In the genomic region with DNA sequence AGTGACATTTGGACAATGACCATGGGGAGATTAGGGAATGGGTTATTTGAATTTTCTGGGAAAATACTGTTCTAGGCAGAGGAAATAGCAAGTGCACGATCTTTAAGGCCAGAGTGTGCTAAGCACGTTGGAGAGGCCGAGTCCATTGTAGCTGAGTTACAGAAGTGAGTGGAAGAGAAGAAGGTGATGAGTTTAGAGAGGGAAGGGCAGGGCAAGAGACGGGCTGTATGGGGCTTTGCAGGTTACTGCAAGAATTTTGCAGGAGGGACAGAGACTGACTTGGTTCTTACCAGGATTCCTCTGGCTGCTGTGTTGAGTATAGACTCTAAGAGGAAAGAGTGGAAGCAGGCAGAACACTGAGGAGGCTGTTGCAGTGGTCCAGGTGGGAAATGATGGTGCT, we compare ENCODE assay signal across 9 cellular contexts. TPM values are rescaled to one million over a fixed set of nuclear protein-coding genes. Genes with fewer than 3 reads are reported as not detected.
DNase-seq lines count a peak whose midpoint lies in the region; ATAC-seq, FAIRE-seq and TF ChIP-seq lines count a peak whose summit lies in the region.
"Had no signal": no experiment of that assay in that cellular context is flagged by ENCODE, and none has a peak within 500 bp of the region (broad histone marks: within the 10 kb centered on the region; RNA-seq: fewer than 3 reads in every experiment).

No MANE protein-coding gene starts in this region.

- no peaks in the 10 kb centered on the region for H3K9me3 ChIP-seq in HUES64 (ENCODE audit: insufficient read depth, low read depth, low read length)
- H3K9me3 ChIP-seq in GM12878 (replicated peaks; ENCODE audit: control insufficient read depth, insufficient read depth, low read length) = no peaks in the 10 kb centered on the region; the same call in 2 of the 3 replicates
- H3K9me3 ChIP-seq in neural progenitor cell (ENCODE audit: low read depth) = no peaks in the 10 kb centered on the region

- no peak for TF ChIP-seq POLR2A in GM12878 (IDR thresholded peaks at IDR 0.05; ENCODE audit: low read depth, low read length)

- DNase-seq in Caki2 (ENCODE audit: low read depth) (peak; percentile 43), GM12878 (ENCODE audit: low read depth, low spot score) (no peak), neural progenitor cell (ENCODE audit: low spot score) (no peak), DMS79 (lab: John Stamatoyannopoulos, UW) (no peak), A172 (ENCODE audit: low spot score) (no peak), brain microvascular endothelial cell (no peak)
- no peak for DNase-seq in activated CD4-positive, CD25-positive, alpha-beta regulatory T cell treated with anti-CD3 and anti-CD28 coated beads, Interleukin-2, amount 50 U/mL, for 72 hours
- DNase-seq: NCI-H1105 treated with DMSO at 0.1 percent for 48 hours had no signal

- ATAC-seq in GM12878 = peak; percentile 3

- no peak overlapping the region for H3K9ac ChIP-seq in HUES64 (ENCODE audit: low read depth, low read length)
- H3K9ac ChIP-seq in GM12878 (ENCODE audit: control insufficient read depth, insufficient read depth, low read length) = peak overlapping the region; percentile 88
- no peak overlapping the region for H3K9ac ChIP-seq in neural progenitor cell

- peak overlapping the region; percentile 25; the same call in 1 of the 2 replicates for H2AFZ ChIP-seq in GM12878 (ENCODE audit: control insufficient read depth, low read depth, low read length)
- H2AFZ ChIP-seq in neural progenitor cell (replicated peaks) = no peak overlapping the region

- TF ChIP-seq EP300 in GM12878 (IDR thresholded peaks at IDR 0.05; ENCODE audit: borderline replicate concordance in 1 of 2, control insufficient read depth in 1 of 2, low read depth in 2 of 2, low read length in 2 of 2) = no peak

- 72% methylated on average over 4 of the region's 4 CpGs for WGBS in HUES64
- under 1% methylated on average over 4 of the region's 4 CpGs for WGBS in GM12878 (ENCODE audit: insufficient coverage, insufficient replicate concordance, low lambda C conversion rate, missing lambda C conversion rate)

- H3F3A ChIP-seq in neural progenitor cell (ENCODE audit: low read depth) = peaks cover 15% of the 10 kb centered on the region

- H3K27me3 Mint-ChIP-seq in neural progenitor cell (ENCODE audit: insufficient read depth, low read depth) = peaks cover 2% of the 10 kb centered on the region

- CTCF ChIA-PET in GM12878 (lab: Yijun Ruan, JAX) = interaction anchor here (1.4 to 4.8 kb wide), 3 partner anchors 14 to 89 kb away, joined by 3 to 31 read pairs (median 5); no protein-coding TSS in a partner anchor

- H3K4me3 ChIP-seq in HUES64 (ENCODE audit: low read length) (0 out of 2 replicates have a peak overlapping the region, but pooled peaks have one; percentile 93), GM12878 (peak overlapping the region; percentile 94), neural progenitor cell (no peak overlapping the region), brain microvascular endothelial cell (ENCODE audit: low read depth, low read length) (no peak overlapping the region)

- no peak overlapping the region for H3K27ac ChIP-seq in HUES64 (ENCODE audit: low read depth, low read length)
- H3K27ac ChIP-seq in GM12878 (ENCODE audit: control insufficient read depth, insufficient read depth) = peak overlapping the region; percentile 92
- H3K27ac ChIP-seq in neural progenitor cell = no peak overlapping the region
- H3K27ac ChIP-seq in brain microvascular endothelial cell = no peak overlapping the region

- SMC1A ChIA-PET in GM12878 (lab: Charles Lee; ENCODE audit: uncharacterized antibody, unreplicated experiment) = interaction anchor here (0.6 to 6.5 kb wide), 13 partner anchors 9 to 119 kb away, joined by 3 to 125 read pairs (median 3); no protein-coding TSS in a partner anchor

- peaks cover 28% of the 10 kb centered on the region for H3K4me1 Mint-ChIP-seq in neural progenitor cell

- H3K79me2 ChIP-seq in GM12878 (ENCODE audit: control insufficient read depth, insufficient read depth, low read length) (peaks cover 66% of the 10 kb centered on the region), neural progenitor cell (ENCODE audit: low read depth) (peaks cover 36% of the 10 kb centered on the region)

- in situ Hi-C loops in Caki2 (cut with HindIII; ENCODE audit: low pct_unique_long_range_greater_than_20kb, low sequenced_read_pairs) = loop anchor here (10.0 kb wide), 1 partner anchor 114 kb away; no protein-coding TSS in a partner anchor
- in situ Hi-C loops in GM12878 (cut with MboI) = no loop called here
- in situ Hi-C loops in brain microvascular endothelial cell (cut with HindIII; ENCODE audit: low pct_ligation_motif_present, low sequenced_read_pairs) = no loop called here

- intact Hi-C loops in GM12878 (cut with micrococcal nuclease; ENCODE audit: unreplicated experiment) = loop anchor here (2.0 to 5.0 kb wide), 6 partner anchors 14 to 238 kb away; no protein-coding TSS in a partner anchor

- RAD21 ChIA-PET in GM12878 (lab: Charles Lee; ENCODE audit: unreplicated experiment) = interaction anchor here (0.6 to 9.6 kb wide), 11 partner anchors 13 to 144 kb away, joined by 3 to 100 read pairs (median 5); a partner anchor contains a TSS

- POLR2A ChIA-PET in GM12878 (lab: Charles Lee) = interaction anchor here (1.0 to 8.1 kb wide), 9 partner anchors 9 to 145 kb away, joined by 3 to 123 read pairs (median 6); a partner anchor contains a TSS

- no peak for FAIRE-seq in GM12878 (lab: Jason Lieb, UNC)

- no peaks in the 10 kb centered on the region for H3K27me3 ChIP-seq in HUES64 (ENCODE audit: insufficient read depth, low read length)
- H3K27me3 ChIP-seq in GM12878 (replicated peaks in 1 of 2; ENCODE audit: control insufficient read depth in 2 of 2, insufficient read depth in 2 of 2, low read length in 1 of 2) = no peaks in the 10 kb centered on the region
- no peaks in the 10 kb centered on the region for H3K27me3 ChIP-seq in neural progenitor cell
- H3K27me3 ChIP-seq in brain microvascular endothelial cell (replicated peaks) = no peaks in the 10 kb centered on the region

- TF ChIP-seq CTCF in GM12878 (IDR thresholded peaks at IDR 0.05 in 2 of 3, conservative IDR thresholded peaks at IDR 0.05 in 1 of 3; ENCODE audit: control insufficient read depth in 2 of 3, extremely low read depth in 1 of 3, insufficient read depth in 1 of 3, low read depth in 3 of 3, low read length in 3 of 3) = no peak
- no peak for TF ChIP-seq CTCF in neural progenitor cell (IDR thresholded peaks at IDR 0.05)
- no peak for TF ChIP-seq CTCF in brain microvascular endothelial cell (IDR thresholded peaks at IDR 0.05; ENCODE audit: low read depth, low read length, missing control alignments)

- H4K20me1 ChIP-seq in GM12878 (ENCODE audit: control insufficient read depth, insufficient read depth) = no peaks in the 10 kb centered on the region
- H4K20me1 ChIP-seq in neural progenitor cell (ENCODE audit: low read depth) = peaks cover 18% of the 10 kb centered on the region

- H3K36me3 ChIP-seq in HUES64 (ENCODE audit: insufficient read depth, low read length) = no peaks in the 10 kb centered on the region
- H3K36me3 ChIP-seq in GM12878 (ENCODE audit: control insufficient read depth in 2 of 2, insufficient read depth in 2 of 2, low read length in 1 of 2) = no peaks in the 10 kb centered on the region
- H3K36me3 ChIP-seq in neural progenitor cell = no peaks in the 10 kb centered on the region
- no peaks in the 10 kb centered on the region for H3K36me3 ChIP-seq in brain microvascular endothelial cell (replicated peaks)

- H3K4me3 Mint-ChIP-seq in neural progenitor cell = peak overlapping the region; percentile 96

- H3K36me3 Mint-ChIP-seq in neural progenitor cell = no peaks in the 10 kb centered on the region

- H3K4me2 ChIP-seq in GM12878 (ENCODE audit: control insufficient read depth, insufficient read depth) (peak overlapping the region; percentile 94), neural progenitor cell (peak overlapping the region; percentile 74)

- H3K9me3 Mint-ChIP-seq in neural progenitor cell = no peaks in the 10 kb centered on the region

- peaks cover 25% of the 10 kb centered on the region for H3K4me1 ChIP-seq in HUES64 (ENCODE audit: insufficient read depth, low read length)
- peaks cover 27% of the 10 kb centered on the region for H3K4me1 ChIP-seq in GM12878 (ENCODE audit: control insufficient read depth, insufficient read depth, low read length)
- peaks cover 17% of the 10 kb centered on the region for H3K4me1 ChIP-seq in neural progenitor cell

- no peak for TF ChIP-seq RAD21 in GM12878 (IDR thresholded peaks at IDR 0.05; ENCODE audit: insufficient read depth, low read depth, low read length)

- BruUV-seq in GM12878 (replicated peaks; lab: Mats Ljungman, UMichigan) = no TSS peak

- no peak overlapping the region for H3K27ac Mint-ChIP-seq in neural progenitor cell

TF ChIP-seq in GM12878, 131 proteins besides CTCF, POLR2A, EP300 and RAD21 (continues in another document):
- TF ChIP-seq FOXK2 (IDR thresholded peaks at IDR 0.05) (no peak), EED (IDR thresholded peaks at IDR 0.05; ENCODE audit: low read depth) (no peak), CEBPB (IDR thresholded peaks at IDR 0.05; ENCODE audit: borderline replicate concordance in 1 of 2, low read depth in 2 of 2, low read length in 2 of 2) (no peak), SIN3A (IDR thresholded peaks at IDR 0.05; ENCODE audit: low read depth, low read length) (no peak), ETV6 (conservative IDR thresholded peaks at IDR 0.05 in 1 of 2, IDR thresholded peaks at IDR 0.05 in 1 of 2; ENCODE audit: borderline replicate concordance in 1 of 2, low read depth in 1 of 2) (no peak)

RNA-seq across cellular contexts. Expression of a gene that starts 1.1 kb away (rescaled TPM):
- 26.5 and 30.2 TPM in 2 replicates for total RNA-seq in Caki2 (2014; rRNA removed; shearing (Covaris generic); ENCODE audit: low replicate concordance)
- polyA plus RNA-seq in HUES64 (2013, experiment 1 of 2) = 8.6 TPM
- polyA plus RNA-seq in HUES64 (2013, experiment 2 of 2) = 9.0 TPM
- total RNA-seq in GM12878 (2013; cell fraction: nucleolus; rRNA removed) = 241 and 256 TPM in 2 replicates
- total RNA-seq in GM12878 (2014; rRNA removed) (82.4 and 88.7 TPM in 2 replicates), GM12878 (2014; rRNA removed; fragmentation: Illumina TruSeq; extraction: Trizol) (95.3 and 95.8 TPM in 2 replicates), GM12878 (2021) (87.4 and 96.2 TPM in 2 replicates), neural progenitor cell (ENCODE audit: low replicate concordance) (45.6 and 64.5 TPM in 2 replicates)
- polyA plus RNA-seq in GM12878 (2011; ENCODE audit: low read depth) = 30.3 TPM
- polyA plus RNA-seq in GM12878 (2011; rRNA removed) (92.6 and 114 TPM in 2 replicates), GM12878 (2014; fragmentation: Illumina TruSeq; extraction: Trizol) (78.2 and 94.6 TPM in 2 replicates), GM12878 (2014; fragmentation: Nextera tagmentation; extraction: Ambion mirVana) (10 to 100 TPM; 16.9 to 18.0 TPM), GM12878 (2014; rRNA removed) (62.4 and 66.0 TPM in 2 replicates), GM12878 (2016; fragmentation: Nextera tagmentation; extraction: Ambion mirVana) (10 to 100 TPM; 68.1 to 69.1 TPM)
- polyA plus RNA-seq in GM12878 (2011; cell fraction: cytosol; rRNA removed) = 60.3 and 60.4 TPM in 2 replicates
- polyA plus RNA-seq in GM12878 (2011; cell fraction: nucleus; rRNA removed) = 89.9 and 95.2 TPM in 2 replicates
- 38.3 and 50.2 TPM in 2 replicates for polyA plus RNA-seq in GM12878 (2012)
- 126 and 138 TPM in 2 replicates for polyA minus RNA-seq in GM12878 (2011; rRNA and poly(A)+ RNA removed)
- 52.3 and 52.4 TPM in 2 replicates for polyA minus RNA-seq in GM12878 (2011; cell fraction: cytosol; rRNA and poly(A)+ RNA removed)
- polyA minus RNA-seq in GM12878 (2011; cell fraction: nucleus; rRNA and poly(A)+ RNA removed) = 48.2 and 66.5 TPM in 2 replicates
- total RNA-seq in A172 (2014; rRNA removed; shearing (Covaris generic)) = 14.9 and 15.8 TPM in 2 replicates

Comparison
In these comparisons a context has a peak if more than half of its experiments do, and no peak if none do; other contexts are left out.
1. H3K4me3 ChIP-seq: peak in HUES64 (single experiment) and GM12878 (single experiment); none in neural progenitor cell (single experiment) and brain microvascular endothelial cell (single experiment).